9 cellular contexts compared by ENCODE assay signal in the genomic region with DNA sequence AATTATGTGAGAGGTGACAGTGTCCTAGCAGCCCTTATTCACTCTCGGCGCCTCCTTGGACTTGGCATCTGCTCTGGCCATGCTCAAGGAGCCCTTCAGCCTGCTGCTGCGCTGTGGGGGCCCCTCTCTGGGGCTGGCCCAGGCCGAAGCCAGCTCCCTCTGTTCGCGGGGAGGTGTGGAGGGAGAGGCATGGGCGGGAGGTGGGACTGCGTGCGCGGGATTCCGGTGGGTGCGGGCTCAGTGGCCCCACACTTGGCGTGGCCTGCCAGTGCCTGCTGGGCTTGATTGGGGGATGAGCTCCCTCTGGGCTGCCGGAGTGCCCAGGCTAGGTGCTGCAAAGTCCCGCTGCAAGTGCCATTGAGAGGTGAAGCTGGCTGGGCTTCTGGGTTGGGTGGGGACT. TPM values are rescaled to one million over a fixed set of nuclear protein-coding genes. Genes with fewer than 3 reads are reported as not detected.
"Had no signal": no experiment of that assay in that cellular context is flagged by ENCODE, and none has a peak within 500 bp of the region (broad histone marks: within the 10 kb centered on the region; RNA-seq: fewer than 3 reads in every experiment).

No MANE protein-coding gene starts in this region.

- FAIRE-seq: HepG2, HTR-8/SVneo, K562 had no signal

- H3K27ac ChIP-seq: HL-60 had no signal

- H3K4me3 ChIP-seq: K562 had no signal

- DNase-seq: IMR-90, KBM-7, KG1 had no signal

- H3K4me3 Mint-ChIP-seq: IgD-negative memory B cell had no signal

RNA-seq across cellular contexts. Expression of gene DMRTA1, which starts 12.9 kb away (rescaled TPM):
- total RNA-seq: HT-29, K562 had no signal
- polyA plus RNA-seq: IgD-negative memory B cell, K562 had no signal
